ENCODE assay signal across 13 cellular contexts in genomic region chr2:23541453-23542334, GRCh38.
A peak's percentile ranks its signal among the peaks of the same experiment; 100 is the strongest.
DNase-seq lines count a peak whose midpoint lies in the region; ATAC-seq lines count a peak whose summit lies in the region.
"Had no signal": no experiment of that assay in that cellular context is flagged by ENCODE, and none has a peak within 500 bp of the region (broad histone marks: within the 10 kb centered on the region; RNA-seq: fewer than 3 reads in every experiment).

No MANE protein-coding gene starts in this region.

- H3K4me3 ChIP-seq in rectal smooth muscle tissue (ENCODE audit: low read length): no peak overlapping the region

- peak; percentile 57 for DNase-seq in ELF-1 (ENCODE audit: low read depth, low spot score)
- peak; percentile 55 for DNase-seq in NCI-H345 treated with DMSO at 0.1 percent for 48 hours (lab: John Stamatoyannopoulos, UW; ENCODE audit: unreplicated experiment)
- peak; percentile 38 for DNase-seq in fibroblast of peridontal ligament (ENCODE audit: extremely low read depth)
- DNase-seq in OCI-M2 (lab: John Stamatoyannopoulos, UW; ENCODE audit: unreplicated experiment): no peak
- DNase-seq: activated T-cell treated with anti-CD3 and anti-CD28 coated beads, Interleukin-2, amount 50 U/mL, for 24 hours; CD8-positive, alpha-beta T cell; head of caudate nucleus; naive B cell; stimulated activated CD4-positive, alpha-beta T cell treated with anti-CD3 and anti-CD28 coated beads, Interleukin-2, amount 100 ng/mL, for 48 hours had no signal

- peak overlapping the region; percentile 53 for H3K27ac ChIP-seq in rectal smooth muscle tissue (ENCODE audit: low read depth, low read length)

- no peaks in the 10 kb centered on the region for H3K27me3 ChIP-seq in rectal smooth muscle tissue (ENCODE audit: control insufficient read depth, insufficient read depth, low read length)

- ATAC-seq in HG03045 (IDR thresholded peaks at IDR 0.05; ENCODE audit: unreplicated experiment) (no peak), GM21825 (IDR thresholded peaks at IDR 0.05; ENCODE audit: unreplicated experiment) (no peak), HG02981 (IDR thresholded peaks at IDR 0.05; ENCODE audit: unreplicated experiment) (no peak)
- ATAC-seq: CD8-positive, alpha-beta T cell had no signal

- H3K36me3 ChIP-seq in rectal smooth muscle tissue (ENCODE audit: control insufficient read depth, insufficient read depth, low read length): no peaks in the 10 kb centered on the region

- H3K9ac ChIP-seq in rectal smooth muscle tissue (ENCODE audit: low read length): no peak overlapping the region

- peaks cover 12% of the 10 kb centered on the region for H3K4me1 ChIP-seq in rectal smooth muscle tissue (ENCODE audit: control insufficient read depth, insufficient read depth, low read length)
